1 cellular context compared by ENCODE assay signal in the genomic region with DNA sequence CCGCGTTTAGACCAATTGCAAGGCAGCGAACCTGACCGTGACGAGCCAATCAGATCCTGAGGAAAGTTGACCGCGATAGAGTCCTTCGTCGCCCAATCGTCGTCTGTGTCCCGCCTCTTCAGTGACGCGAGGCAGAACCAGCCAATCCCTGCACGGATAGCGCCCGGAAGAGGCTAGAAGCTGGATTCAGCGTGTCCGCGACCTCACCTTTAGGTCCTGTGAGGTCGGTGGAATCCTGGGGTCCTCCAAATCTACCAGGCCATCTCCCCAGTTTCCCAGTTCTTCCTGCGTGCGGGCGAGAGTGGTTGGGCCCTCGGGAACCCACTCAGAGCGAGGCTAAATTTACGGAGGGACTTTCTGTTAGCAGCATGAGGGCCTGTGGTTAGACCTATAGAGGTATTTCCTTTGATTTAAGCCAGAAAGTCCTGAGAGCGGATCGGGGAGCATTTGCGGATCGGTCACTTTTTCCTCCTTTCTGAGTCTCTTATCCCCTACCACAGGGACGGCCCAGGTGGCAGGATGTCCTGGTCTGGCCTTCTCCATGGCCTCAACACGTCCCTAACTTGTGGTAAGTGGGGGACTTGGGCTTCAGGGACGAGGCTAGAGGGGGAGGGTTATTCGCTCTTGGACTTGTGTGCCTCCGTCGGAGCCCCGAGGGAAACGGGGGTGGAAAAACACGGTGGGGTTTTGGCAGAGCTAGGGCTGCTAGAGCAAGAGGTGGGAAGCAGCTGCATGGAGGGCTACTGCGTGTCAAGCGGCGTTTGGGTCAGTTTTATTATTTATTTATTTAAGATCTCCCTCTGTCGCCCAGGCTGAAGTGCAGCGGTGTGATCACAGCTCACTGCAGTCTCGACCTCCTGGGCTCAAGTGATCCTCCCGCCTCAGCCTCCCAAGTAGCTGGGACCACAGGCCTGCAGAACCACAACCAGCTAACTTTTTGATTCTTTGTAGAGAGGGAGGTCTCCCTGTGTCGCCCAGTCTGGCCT.
A peak's percentile ranks its signal among the peaks of the same experiment; 100 is the strongest.
TF ChIP-seq lines count a peak whose summit lies in the region.

A gene (plus strand): TSS at position 169 of the 986 bp plus-strand sequence. CDS start 351 bp downstream, at position 520.

TF ChIP-seq in liver, 16 proteins besides CTCF, POLR2A, EP300 and RAD21 (continued from another document):
- peak in 1 of 2 donors; percentile 81 for TF ChIP-seq GABPA (IDR thresholded peaks at IDR 0.05 in 1 of 2, conservative IDR thresholded peaks at IDR 0.05 in 1 of 2)
- TF ChIP-seq HNF4G (IDR thresholded peaks at IDR 0.05), result no peak
- TF ChIP-seq NR2F2 (IDR thresholded peaks at IDR 0.05), result peak; percentile 3
- no peak for TF ChIP-seq JUND (IDR thresholded peaks at IDR 0.05)
- TF ChIP-seq TAF1 (conservative IDR thresholded peaks at IDR 0.05), result no peak
- no peak for TF ChIP-seq EGR1 (IDR thresholded peaks at IDR 0.05; ENCODE audit: low read depth in 2 of 2)
- peak; percentile 72 for TF ChIP-seq SP1 (IDR thresholded peaks at IDR 0.05)
- no peak for TF ChIP-seq FOXA1 (IDR thresholded peaks at IDR 0.05)
- TF ChIP-seq, protein P1, sequence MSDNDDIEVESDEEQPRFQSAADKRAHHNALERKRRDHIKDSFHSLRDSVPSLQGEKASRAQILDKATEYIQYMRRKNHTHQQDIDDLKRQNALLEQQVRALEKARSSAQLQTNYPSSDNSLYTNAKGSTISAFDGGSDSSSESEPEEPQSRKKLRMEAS (IDR thresholded peaks at IDR 0.05), result no peak
TF ChIP-seq in liver: peak in this region for 4.
